ENCODE assay signal across 8 cellular contexts in the genomic region with DNA sequence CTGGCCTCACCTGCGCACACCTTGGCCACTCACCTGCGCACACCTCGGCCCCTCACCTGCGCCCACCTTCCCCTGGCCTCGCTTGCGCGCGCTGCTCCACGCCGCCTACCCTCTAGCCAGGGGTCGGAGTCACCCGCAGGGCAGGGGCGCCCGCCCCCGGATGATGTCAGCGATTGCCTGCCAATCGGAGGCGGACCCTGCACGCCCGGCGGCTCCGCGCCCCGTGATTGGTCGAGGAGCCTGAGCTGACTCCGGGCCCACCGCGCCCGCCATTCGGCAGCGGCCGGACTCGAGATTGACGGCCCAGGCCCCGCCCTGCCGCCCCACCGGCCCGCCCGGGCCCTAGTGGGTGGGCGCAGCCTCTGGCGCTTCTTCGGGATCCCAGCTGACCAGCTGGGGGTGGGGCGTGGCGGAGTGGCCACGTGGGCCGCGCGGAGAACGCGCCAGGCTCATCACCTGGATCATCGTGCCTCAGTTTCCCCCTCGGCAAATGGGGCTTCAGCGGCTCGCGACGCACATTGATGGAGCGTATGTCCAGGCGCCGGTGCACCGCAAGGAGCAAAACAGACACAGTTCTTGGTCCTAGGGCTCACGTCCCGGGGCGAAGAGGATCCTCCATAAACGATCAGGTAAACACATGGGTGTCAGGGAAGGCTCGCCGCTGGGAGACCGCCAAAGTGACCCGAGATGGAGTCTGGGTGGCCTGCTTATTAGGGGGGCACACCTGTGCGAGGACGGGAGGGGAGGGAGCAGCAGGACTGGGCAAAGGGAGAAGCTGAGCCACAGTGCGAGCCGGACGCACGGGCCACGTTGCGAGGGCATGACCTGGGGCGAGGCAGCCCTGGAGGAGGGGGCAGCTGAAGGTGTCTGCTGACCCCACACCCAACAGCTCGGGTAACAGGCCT. TPM values are rescaled to one million over a fixed set of nuclear protein-coding genes. Genes with fewer than 3 reads are reported as not detected.
A peak's percentile ranks its signal among the peaks of the same experiment; 100 is the strongest.
DNase-seq lines count a peak whose midpoint lies in the region; ATAC-seq, FAIRE-seq and TF ChIP-seq lines count a peak whose summit lies in the region.

A gene with protein sequence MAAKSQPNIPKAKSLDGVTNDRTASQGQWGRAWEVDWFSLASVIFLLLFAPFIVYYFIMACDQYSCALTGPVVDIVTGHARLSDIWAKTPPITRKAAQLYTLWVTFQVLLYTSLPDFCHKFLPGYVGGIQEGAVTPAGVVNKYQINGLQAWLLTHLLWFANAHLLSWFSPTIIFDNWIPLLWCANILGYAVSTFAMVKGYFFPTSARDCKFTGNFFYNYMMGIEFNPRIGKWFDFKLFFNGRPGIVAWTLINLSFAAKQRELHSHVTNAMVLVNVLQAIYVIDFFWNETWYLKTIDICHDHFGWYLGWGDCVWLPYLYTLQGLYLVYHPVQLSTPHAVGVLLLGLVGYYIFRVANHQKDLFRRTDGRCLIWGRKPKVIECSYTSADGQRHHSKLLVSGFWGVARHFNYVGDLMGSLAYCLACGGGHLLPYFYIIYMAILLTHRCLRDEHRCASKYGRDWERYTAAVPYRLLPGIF (minus strand): TSS at position 137 of the 905 bp plus-strand sequence. CDS start 3,441 bp downstream, outside the sequence.

- peak; percentile 8 for TF ChIP-seq POLR2A in breast epithelium (IDR thresholded peaks at IDR 0.05)

- no peak for FAIRE-seq in small intestine (lab: Jason Lieb, UNC)

- H3K4me1 ChIP-seq in breast epithelium (peaks cover 0 to 6% of the 10 kb centered on the region in 2 donors), iPS-20b (ENCODE audit: insufficient read depth, low read length) (peaks cover 9% of the 10 kb centered on the region), small intestine (ENCODE audit: control insufficient read depth in 2 of 2, insufficient read depth in 1 of 2, low read depth in 1 of 2, low read length in 1 of 2) (peaks cover 0 to 4% of the 10 kb centered on the region in 2 donors)

- 0 to 1% (median 0%) methylated on average over 61 to 78 of the region's 78 CpGs for WGBS in small intestine, 3 donors

- H3K27ac ChIP-seq in AG04450 (ENCODE audit: low read depth, low read length) (peak within 1 kb of the TSS; percentile 31), WERI-Rb-1 (peak within 1 kb of the TSS; percentile 76), breast epithelium (peak within 1 kb of the TSS; percentile 90), iPS-20b (ENCODE audit: low read length) (peak within 1 kb of the TSS; percentile 69), small intestine (ENCODE audit: low read depth in 1 of 2, low read length in 1 of 2) (peak within 1 kb of the TSS; percentile 80 to 84)

- peak within 1 kb of the TSS; percentile 86; the same call in 1 of the 2 replicates for H3K9ac ChIP-seq in iPS-20b (ENCODE audit: low read depth, low read length)

- intact Hi-C loops in breast epithelium (cut with DNase I; ENCODE audit: low total_unique reads): no loop called here

- TF ChIP-seq CTCF in AG04450 (IDR thresholded peaks at IDR 0.05; ENCODE audit: low read depth, low read length) (no peak), WERI-Rb-1 (IDR thresholded peaks at IDR 0.05; ENCODE audit: low read depth, low read length) (no peak), breast epithelium (IDR thresholded peaks at IDR 0.05) (peak in 2 of 3 donors; percentile 17 to 23)

- H3K36me3 ChIP-seq in WERI-Rb-1: peaks cover 43% of the 10 kb centered on the region
- no peaks in the 10 kb centered on the region for H3K36me3 ChIP-seq in breast epithelium
- peaks cover 39% of the 10 kb centered on the region for H3K36me3 ChIP-seq in iPS-20b (ENCODE audit: insufficient read depth, low read depth, low read length)
- peaks cover 3 to 8% of the 10 kb centered on the region in 2 donors for H3K36me3 ChIP-seq in small intestine (ENCODE audit: control insufficient read depth in 2 of 2, insufficient read depth in 2 of 2, low read length in 2 of 2)

- DNase-seq in AG04450 (ENCODE audit: low read depth, low spot score) (peak; percentile 78), NCI-H2227 (lab: John Stamatoyannopoulos, UW; ENCODE audit: unreplicated experiment) (peak; percentile 98), WERI-Rb-1 (peak; percentile 97), breast epithelium (ENCODE audit: low spot score in 2 of 2) (peak; percentile 92), small intestine (peak; percentile 95)

- H3K9me3 ChIP-seq in AG04450 (ENCODE audit: control insufficient read depth, insufficient read depth, low read length) (peaks cover 4% of the 10 kb centered on the region; the same call in 1 of the 2 replicates), WERI-Rb-1 (ENCODE audit: severe bottlenecking) (no peaks in the 10 kb centered on the region), breast epithelium (no peaks in the 10 kb centered on the region), iPS-20b (ENCODE audit: insufficient read depth, low read depth, low read length) (no peaks in the 10 kb centered on the region), small intestine (ENCODE audit: control insufficient read depth, low read depth) (no peaks in the 10 kb centered on the region)

- no peaks in the 10 kb centered on the region for H3K27me3 ChIP-seq in AG04450 (ENCODE audit: control insufficient read depth, insufficient read depth, low read length)
- H3K27me3 ChIP-seq in WERI-Rb-1 (ENCODE audit: insufficient read depth, low read depth, severe bottlenecking): no peaks in the 10 kb centered on the region
- no peaks in the 10 kb centered on the region for H3K27me3 ChIP-seq in breast epithelium
- no peaks in the 10 kb centered on the region for H3K27me3 ChIP-seq in iPS-20b (ENCODE audit: insufficient read depth, low read length)
- H3K27me3 ChIP-seq in small intestine (ENCODE audit: control insufficient read depth in 2 of 2, insufficient read depth in 2 of 2, low read length in 2 of 2): no peaks in the 10 kb centered on the region

- ATAC-seq in GM18907 (IDR thresholded peaks at IDR 0.05; ENCODE audit: unreplicated experiment) (peak; percentile 75), HG03139 (IDR thresholded peaks at IDR 0.05; ENCODE audit: unreplicated experiment) (peak; percentile 72)

- H3K4me3 ChIP-seq in AG04450 (ENCODE audit: low read depth, low read length) (peak within 1 kb of the TSS; percentile 97), WERI-Rb-1 (ENCODE audit: low read depth, low read length) (peak within 1 kb of the TSS; percentile 93), breast epithelium (peak within 1 kb of the TSS; percentile 49 to 88 (median 79)), iPS-20b (ENCODE audit: low read length) (peak within 1 kb of the TSS; percentile 96), small intestine (ENCODE audit: low read depth in 1 of 2, low read length in 2 of 2) (peak within 1 kb of the TSS; percentile 64 to 76)

- CTCF ChIA-PET in AG04450 (lab: Charles Lee): interaction anchor here (1.0 kb wide), 1 partner anchor 40 kb away, joined by 3 read pairs; no protein-coding TSS in a partner anchor

- POLR2A ChIA-PET in AG04450 (lab: Yijun Ruan, JAX): interaction anchor here (1.1 kb wide), 1 partner anchor 15 kb away, joined by 3 read pairs; no protein-coding TSS in a partner anchor

RNA-seq across cellular contexts. Expression of the gene that starts here (rescaled TPM):
- polyA plus RNA-seq in AG04450 (2011; rRNA removed): 40.2 and 45.8 TPM in 2 replicates
- polyA minus RNA-seq in AG04450 (2011; rRNA and poly(A)+ RNA removed): 48.0 and 48.4 TPM in 2 replicates
- 10 to 100 TPM; 14.7 to 31.7 (median 25.2) TPM for total RNA-seq in breast epithelium
- 10 to 100 TPM; 11.6 to 50.5 (median 13.2) TPM for polyA plus RNA-seq in small intestine

Comparison
In these comparisons a context has a peak if more than half of its experiments do, and no peak if none do; other contexts are left out.
1. Peak in every context shown above with its lines: DNase-seq, ATAC-seq, H3K4me3 ChIP-seq and H3K27ac ChIP-seq.
2. H3K27ac ChIP-seq: peak in every context shown above with its lines; median percentile 90 in breast epithelium; 82 in small intestine; 76 in WERI-Rb-1; 69 in iPS-20b; 31 in AG04450.
3. CTCF ChIP-seq: peak in breast epithelium (2 of 3); none in AG04450 (single experiment) and WERI-Rb-1 (single experiment).